In the genomic region with DNA sequence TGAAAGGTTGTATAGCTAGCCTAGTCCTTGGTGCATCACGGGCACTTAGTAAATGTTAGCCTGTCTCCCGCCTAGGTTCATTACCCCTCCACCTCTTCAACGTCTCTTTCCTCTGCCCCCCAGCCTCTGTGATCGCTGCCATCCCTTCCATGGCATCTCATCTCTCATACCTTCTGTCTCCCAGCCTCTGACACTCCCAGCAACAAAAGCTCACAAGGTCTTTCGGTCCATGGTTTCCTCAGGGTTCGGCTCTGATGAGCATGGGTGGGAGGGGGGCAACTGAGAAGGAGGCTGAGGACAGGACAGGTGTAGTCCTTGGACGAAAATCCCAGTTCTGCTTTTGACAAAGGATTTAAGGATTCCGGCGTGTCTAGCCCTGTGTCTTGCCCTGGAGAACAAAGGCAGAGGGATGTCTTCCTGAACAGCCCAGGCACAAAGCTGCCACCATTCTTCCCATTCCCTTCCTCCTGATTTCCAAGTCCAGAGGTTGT, we compare ENCODE assay signal across 9 cellular contexts. TPM values are rescaled to one million over a fixed set of nuclear protein-coding genes. Genes with fewer than 3 reads are reported as not detected.
DNase-seq lines count a peak whose midpoint lies in the region; ATAC-seq, FAIRE-seq and TF ChIP-seq lines count a peak whose summit lies in the region.
"Had no signal": no experiment of that assay in that cellular context is flagged by ENCODE, and none has a peak within 500 bp of the region (broad histone marks: within the 10 kb centered on the region; RNA-seq: fewer than 3 reads in every experiment).

No MANE protein-coding gene starts in this region.

- no peaks in the 10 kb centered on the region for H3K27me3 ChIP-seq in CD8-positive, alpha-beta T cell (ENCODE audit: insufficient read depth, low read length)
- H3K27me3 ChIP-seq in RWPE2 (ENCODE audit: insufficient read depth, poor library complexity, severe bottlenecking) (no peaks in the 10 kb centered on the region), endothelial cell of umbilical vein (ENCODE audit: control insufficient read depth in 2 of 2, insufficient read depth in 2 of 2, low read length in 2 of 2) (no peaks in the 10 kb centered on the region)

- peaks cover 89% of the 10 kb centered on the region for H3K4me1 Mint-ChIP-seq in CD8-positive, alpha-beta T cell (ENCODE audit: low read depth)

- H3K36me3 Mint-ChIP-seq in CD8-positive, alpha-beta T cell: peaks cover 31% of the 10 kb centered on the region

- H3K27ac Mint-ChIP-seq in CD8-positive, alpha-beta T cell: peak overlapping the region; percentile 94

- dilution Hi-C loops in endothelial cell of umbilical vein (cut with MboI; ENCODE audit: extremely low pct_ligation_motif_present, low sequenced_read_pairs): no loop called here

- no peaks in the 10 kb centered on the region for H3K9me3 ChIP-seq in CD8-positive, alpha-beta T cell (ENCODE audit: low read length)
- H3K9me3 ChIP-seq in RWPE2 (ENCODE audit: severe bottlenecking): no peaks in the 10 kb centered on the region
- H3K9me3 ChIP-seq in endothelial cell of umbilical vein (replicated peaks; ENCODE audit: control insufficient read depth, insufficient read depth, low read length): no peaks in the 10 kb centered on the region

- H3K4me2 ChIP-seq in endothelial cell of umbilical vein (ENCODE audit: insufficient read depth, low read length): no peak overlapping the region

- no peak overlapping the region for H3K4me3 ChIP-seq in CD8-positive, alpha-beta T cell (ENCODE audit: low read depth, low read length)
- H3K4me3 ChIP-seq in RWPE2 (ENCODE audit: severe bottlenecking) (no peak overlapping the region), endothelial cell of umbilical vein (replicated peaks in 1 of 3; ENCODE audit: insufficient read depth in 1 of 3, low read depth in 1 of 3, low read length in 3 of 3) (no peak overlapping the region)

- peak overlapping the region; percentile 64 for H3K4me3 Mint-ChIP-seq in CD8-positive, alpha-beta T cell

- H3K27ac ChIP-seq in CD8-positive, alpha-beta T cell (ENCODE audit: low read depth, low read length): no peak overlapping the region
- peak overlapping the region; percentile 71 for H3K27ac ChIP-seq in RWPE2 (ENCODE audit: poor library complexity, severe bottlenecking)
- no peak overlapping the region for H3K27ac ChIP-seq in endothelial cell of umbilical vein (ENCODE audit: insufficient read depth, low read depth, low read length)

- no peak for FAIRE-seq in endothelial cell of umbilical vein (lab: Jason Lieb, UNC)

- H3K9me3 Mint-ChIP-seq in CD8-positive, alpha-beta T cell: no peaks in the 10 kb centered on the region

- DNase-seq in CD8-positive, alpha-beta T cell: no peak
- DNase-seq in RWPE2 (ENCODE audit: low spot score): no peak
- DNase-seq in endothelial cell of umbilical vein (ENCODE audit: low read depth, low spot score): no peak
- DNase-seq in sciatic nerve (ENCODE audit: low spot score): peak; percentile 33
- no peak for DNase-seq in cortex of kidney (lab: John Stamatoyannopoulos, UW)
- DNase-seq in glomerular visceral epithelial cell (ENCODE audit: extremely low spot score): no peak
- no peak for DNase-seq in NCI-H82 treated with DMSO at 0.1 percent for 48 hours (lab: John Stamatoyannopoulos, UW; ENCODE audit: unreplicated experiment)
- DNase-seq: foreskin melanocyte had no signal

- no peak overlapping the region for H3K9ac ChIP-seq in endothelial cell of umbilical vein (replicated peaks; ENCODE audit: extremely low read depth, insufficient read depth, low read length)

- H3K27me3 Mint-ChIP-seq in CD8-positive, alpha-beta T cell (ENCODE audit: low read depth): no peaks in the 10 kb centered on the region

- BruUV-seq in endothelial cell of umbilical vein (replicated peaks; lab: Mats Ljungman, UMichigan): no TSS peak

- CTCF ChIA-PET in CD8-positive, alpha-beta T cell (lab: Charles Lee): interaction anchor here (0.8 to 26.4 kb wide), 8 partner anchors 11 to 436 kb away, joined by 3 to 638 read pairs (median 5); a partner anchor contains a TSS
- CTCF ChIA-PET in endothelial cell of umbilical vein (lab: Charles Lee): interaction anchor here (0.8 to 3.6 kb wide), 7 partner anchors 8 to 134 kb away, joined by 3 to 35 read pairs (median 3); no protein-coding TSS in a partner anchor

- ATAC-seq in CD8-positive, alpha-beta T cell: no peak
- no peak for ATAC-seq in RWPE2 (ENCODE audit: low read depth)
- ATAC-seq in sciatic nerve: no peak
- ATAC-seq in GM21825 (IDR thresholded peaks at IDR 0.05; ENCODE audit: unreplicated experiment): no peak

- peaks cover 10% of the 10 kb centered on the region for H3K36me3 ChIP-seq in CD8-positive, alpha-beta T cell (ENCODE audit: insufficient read depth, low read length)
- H3K36me3 ChIP-seq in RWPE2 (ENCODE audit: low read depth) (no peaks in the 10 kb centered on the region), endothelial cell of umbilical vein (ENCODE audit: control insufficient read depth in 2 of 2, extremely low read depth in 1 of 2, insufficient read depth in 2 of 2, low read length in 2 of 2) (no peaks in the 10 kb centered on the region)

- no peak for TF ChIP-seq POLR2A in endothelial cell of umbilical vein (IDR thresholded peaks at IDR 0.05; ENCODE audit: low read depth, low read length)

- H3K4me1 ChIP-seq in CD8-positive, alpha-beta T cell (ENCODE audit: insufficient read depth, low read length): peaks cover 86% of the 10 kb centered on the region
- H3K4me1 ChIP-seq in RWPE2 (ENCODE audit: insufficient read depth, poor library complexity, severe bottlenecking): peaks cover 28% of the 10 kb centered on the region
- peaks cover 16% of the 10 kb centered on the region for H3K4me1 ChIP-seq in endothelial cell of umbilical vein (ENCODE audit: control insufficient read depth, extremely low read depth, insufficient read depth, low read length)

- H3K9me1 ChIP-seq in endothelial cell of umbilical vein (replicated peaks; ENCODE audit: control insufficient read depth, extremely low read depth, insufficient read depth, low read length): no peaks in the 10 kb centered on the region

- no peak for TF ChIP-seq CTCF in CD8-positive, alpha-beta T cell (IDR thresholded peaks at IDR 0.05)
- TF ChIP-seq CTCF in RWPE2 (IDR thresholded peaks at IDR 0.05; ENCODE audit: poor library complexity, severe bottlenecking): no peak
- no peak for TF ChIP-seq CTCF in endothelial cell of umbilical vein (IDR thresholded peaks at IDR 0.05; ENCODE audit: extremely low read depth in 1 of 2, insufficient read depth in 1 of 2, low read depth in 1 of 2, low read length in 2 of 2)

- no peaks in the 10 kb centered on the region for H4K20me1 ChIP-seq in endothelial cell of umbilical vein (replicated peaks; ENCODE audit: control insufficient read depth, extremely low read depth, insufficient read depth, low read length)

- no peaks in the 10 kb centered on the region for H3K79me2 ChIP-seq in endothelial cell of umbilical vein (ENCODE audit: control insufficient read depth, insufficient read depth, low read length)

- POLR2A ChIA-PET in CD8-positive, alpha-beta T cell (lab: Charles Lee): interaction anchor here (0.8 to 26.4 kb wide), 16 partner anchors 8 to 186 kb away, joined by 3 to 755 read pairs (median 7); a partner anchor contains a TSS
- POLR2A ChIA-PET in endothelial cell of umbilical vein (lab: Charles Lee): no interaction called here

- peak overlapping the region; percentile 25 for H2AFZ ChIP-seq in endothelial cell of umbilical vein (ENCODE audit: low read depth, low read length)

- intact Hi-C loops in CD8-positive, alpha-beta T cell (cut with DNase I, micrococcal nuclease): no loop called here
- intact Hi-C loops in endothelial cell of umbilical vein (cut with micrococcal nuclease): no loop called here
- intact Hi-C loops in sciatic nerve (cut with DNase I): no loop called here

TF ChIP-seq in endothelial cell of umbilical vein, 7 proteins besides CTCF, POLR2A, EP300 and RAD21:
- no peak for TF ChIP-seq EZH2 (IDR thresholded peaks at IDR 0.05; ENCODE audit: borderline replicate concordance, low read depth, low read length, severe bottlenecking)
- TF ChIP-seq POLR2AphosphoS5 (IDR thresholded peaks at IDR 0.05; ENCODE audit: insufficient read depth, low read depth, low read length): no peak

RNA-seq across cellular contexts. Expression of a gene that starts 16.7 kb away (rescaled TPM):
- total RNA-seq in CD8-positive, alpha-beta T cell: 100 to 1,000 TPM; 196 to 199 TPM
- total RNA-seq in endothelial cell of umbilical vein: 0.30 TPM in 1 of 2 replicates, not detected in the other
- 0.18 and 0.25 TPM in 2 replicates for polyA plus RNA-seq in endothelial cell of umbilical vein
- 0.04 TPM in 1 of 2 replicates, not detected in the other for polyA plus RNA-seq in endothelial cell of umbilical vein (2011; cell fraction: cytosol; rRNA removed)
- 0.14 TPM in 1 of 2 replicates, not detected in the other for polyA plus RNA-seq in endothelial cell of umbilical vein (2011; cell fraction: nucleus; rRNA removed)
- polyA plus RNA-seq in endothelial cell of umbilical vein (2012): not detected in 2 replicates
- 0.62 TPM in 1 of 2 replicates, not detected in the other for polyA minus RNA-seq in endothelial cell of umbilical vein
- polyA minus RNA-seq in endothelial cell of umbilical vein (2011; cell fraction: cytosol; rRNA and poly(A)+ RNA removed): not detected
- polyA minus RNA-seq in endothelial cell of umbilical vein (2011; cell fraction: nucleus; rRNA and poly(A)+ RNA removed): not detected in 2 replicates
- 1.4 TPM for total RNA-seq in sciatic nerve

RNA-seq across cellular contexts. Expression of a gene that starts 47.1 kb away (rescaled TPM):
- 1 to 10 TPM; 1.9 to 2.9 TPM for total RNA-seq in CD8-positive, alpha-beta T cell
- not detected in 2 replicates for total RNA-seq in endothelial cell of umbilical vein
- polyA plus RNA-seq in endothelial cell of umbilical vein: not detected in 2 replicates
- polyA plus RNA-seq in endothelial cell of umbilical vein (2011; cell fraction: cytosol; rRNA removed): not detected in 2 replicates
- not detected in 2 replicates for polyA plus RNA-seq in endothelial cell of umbilical vein (2011; cell fraction: nucleus; rRNA removed)
- polyA plus RNA-seq in endothelial cell of umbilical vein (2012): not detected in 2 replicates
- not detected in 2 replicates for polyA minus RNA-seq in endothelial cell of umbilical vein
- 10.8 TPM for polyA minus RNA-seq in endothelial cell of umbilical vein (2011; cell fraction: cytosol; rRNA and poly(A)+ RNA removed)
- not detected in 2 replicates for polyA minus RNA-seq in endothelial cell of umbilical vein (2011; cell fraction: nucleus; rRNA and poly(A)+ RNA removed)
- total RNA-seq in sciatic nerve: 0.36 TPM

Comparison
In these comparisons a context has a peak if more than half of its experiments do, and no peak if none do; other contexts are left out.
1. RNA of a gene that starts 16.7 kb away (total RNA-seq): 196 to 199 TPM in CD8-positive, alpha-beta T cell; 1.4 TPM in sciatic nerve (single experiment) and 0.30 TPM in endothelial cell of umbilical vein; every median in the first group is over 10 times any median in the second.